1 cellular context compared by ENCODE assay signal in the genomic region with DNA sequence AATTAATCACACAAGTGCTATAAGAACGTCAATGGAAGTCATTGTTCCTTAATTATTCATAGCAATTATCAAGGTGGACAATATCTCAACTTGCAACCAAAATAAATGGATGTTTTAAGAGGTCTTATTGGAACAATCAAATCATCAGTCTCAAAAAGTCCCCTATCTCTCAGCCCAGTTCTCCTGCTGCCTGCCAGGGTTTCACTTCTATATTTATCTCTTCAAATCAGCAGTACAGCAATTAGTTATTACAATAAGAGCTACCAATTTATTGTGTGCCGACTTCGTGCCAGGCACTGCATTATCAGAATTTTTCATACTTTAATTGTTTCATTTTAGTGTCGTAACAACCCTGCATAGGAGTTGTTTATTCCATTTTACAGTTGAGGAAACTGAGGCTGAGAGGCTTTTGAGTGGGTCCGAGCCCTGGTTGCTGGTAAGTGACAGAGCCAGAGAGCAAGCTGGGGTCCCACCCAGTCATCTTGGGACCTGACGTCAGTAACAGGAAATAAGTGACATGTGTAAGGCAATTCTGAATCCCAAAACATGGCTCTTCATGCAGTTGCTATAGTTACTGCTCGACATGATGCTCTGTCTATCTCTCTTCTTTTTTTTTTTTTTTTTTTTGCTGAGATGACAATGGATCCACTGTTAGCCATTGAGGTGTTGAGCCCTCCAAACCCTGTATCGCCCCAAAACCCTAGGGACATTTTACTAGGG.
TF ChIP-seq lines count a peak whose summit lies in the region.

No MANE protein-coding gene starts in this region.

TF ChIP-seq in K562, 482 proteins besides CTCF, POLR2A, EP300 and RAD21:
- TF ChIP-seq ZNF778 (CRISPR knock-in tag; IDR thresholded peaks at IDR 0.05) (no peak), RFX1 (IDR thresholded peaks at IDR 0.05) (peak; percentile 67)
